1 cellular context compared by ENCODE assay signal in the genomic region with DNA sequence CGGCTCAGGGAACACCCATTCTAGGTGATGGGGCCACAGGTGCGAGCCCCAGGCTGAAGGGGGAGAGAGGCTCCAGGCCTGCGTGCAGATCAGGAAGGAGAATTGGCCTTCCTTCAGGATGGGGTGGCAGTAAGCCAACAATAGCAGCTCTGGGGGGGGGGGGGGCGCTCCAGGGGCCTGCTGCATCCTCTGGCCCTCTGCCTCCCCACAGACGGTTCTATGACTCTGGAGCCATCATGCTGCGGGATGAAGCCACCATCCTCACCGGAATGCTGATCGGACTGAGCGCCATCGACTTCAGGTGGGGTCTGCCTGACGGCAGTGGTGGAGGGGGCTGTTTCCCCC.
TF ChIP-seq lines count a peak whose summit lies in the region.

No MANE protein-coding gene starts in this region.

TF ChIP-seq in GM23338, 12 proteins besides CTCF, POLR2A, EP300 and RAD21 (continued from another document):
- TF ChIP-seq ETS1 (IDR thresholded peaks at IDR 0.05) (no peak), NANOG (IDR thresholded peaks at IDR 0.05; ENCODE audit: borderline replicate concordance) (no peak), CREB1 (CRISPR knock-in tag; IDR thresholded peaks at IDR 0.05; ENCODE audit: low read depth) (no peak), ZNF331 (CRISPR knock-in tag; IDR thresholded peaks at IDR 0.05; ENCODE audit: low read depth) (no peak), EZH2phosphoT487 (IDR thresholded peaks at IDR 0.05; ENCODE audit: unreplicated experiment) (no peak), ZNF114 (CRISPR knock-in tag; IDR thresholded peaks at IDR 0.05) (no peak)
- TF ChIP-seq, protein P1, sequence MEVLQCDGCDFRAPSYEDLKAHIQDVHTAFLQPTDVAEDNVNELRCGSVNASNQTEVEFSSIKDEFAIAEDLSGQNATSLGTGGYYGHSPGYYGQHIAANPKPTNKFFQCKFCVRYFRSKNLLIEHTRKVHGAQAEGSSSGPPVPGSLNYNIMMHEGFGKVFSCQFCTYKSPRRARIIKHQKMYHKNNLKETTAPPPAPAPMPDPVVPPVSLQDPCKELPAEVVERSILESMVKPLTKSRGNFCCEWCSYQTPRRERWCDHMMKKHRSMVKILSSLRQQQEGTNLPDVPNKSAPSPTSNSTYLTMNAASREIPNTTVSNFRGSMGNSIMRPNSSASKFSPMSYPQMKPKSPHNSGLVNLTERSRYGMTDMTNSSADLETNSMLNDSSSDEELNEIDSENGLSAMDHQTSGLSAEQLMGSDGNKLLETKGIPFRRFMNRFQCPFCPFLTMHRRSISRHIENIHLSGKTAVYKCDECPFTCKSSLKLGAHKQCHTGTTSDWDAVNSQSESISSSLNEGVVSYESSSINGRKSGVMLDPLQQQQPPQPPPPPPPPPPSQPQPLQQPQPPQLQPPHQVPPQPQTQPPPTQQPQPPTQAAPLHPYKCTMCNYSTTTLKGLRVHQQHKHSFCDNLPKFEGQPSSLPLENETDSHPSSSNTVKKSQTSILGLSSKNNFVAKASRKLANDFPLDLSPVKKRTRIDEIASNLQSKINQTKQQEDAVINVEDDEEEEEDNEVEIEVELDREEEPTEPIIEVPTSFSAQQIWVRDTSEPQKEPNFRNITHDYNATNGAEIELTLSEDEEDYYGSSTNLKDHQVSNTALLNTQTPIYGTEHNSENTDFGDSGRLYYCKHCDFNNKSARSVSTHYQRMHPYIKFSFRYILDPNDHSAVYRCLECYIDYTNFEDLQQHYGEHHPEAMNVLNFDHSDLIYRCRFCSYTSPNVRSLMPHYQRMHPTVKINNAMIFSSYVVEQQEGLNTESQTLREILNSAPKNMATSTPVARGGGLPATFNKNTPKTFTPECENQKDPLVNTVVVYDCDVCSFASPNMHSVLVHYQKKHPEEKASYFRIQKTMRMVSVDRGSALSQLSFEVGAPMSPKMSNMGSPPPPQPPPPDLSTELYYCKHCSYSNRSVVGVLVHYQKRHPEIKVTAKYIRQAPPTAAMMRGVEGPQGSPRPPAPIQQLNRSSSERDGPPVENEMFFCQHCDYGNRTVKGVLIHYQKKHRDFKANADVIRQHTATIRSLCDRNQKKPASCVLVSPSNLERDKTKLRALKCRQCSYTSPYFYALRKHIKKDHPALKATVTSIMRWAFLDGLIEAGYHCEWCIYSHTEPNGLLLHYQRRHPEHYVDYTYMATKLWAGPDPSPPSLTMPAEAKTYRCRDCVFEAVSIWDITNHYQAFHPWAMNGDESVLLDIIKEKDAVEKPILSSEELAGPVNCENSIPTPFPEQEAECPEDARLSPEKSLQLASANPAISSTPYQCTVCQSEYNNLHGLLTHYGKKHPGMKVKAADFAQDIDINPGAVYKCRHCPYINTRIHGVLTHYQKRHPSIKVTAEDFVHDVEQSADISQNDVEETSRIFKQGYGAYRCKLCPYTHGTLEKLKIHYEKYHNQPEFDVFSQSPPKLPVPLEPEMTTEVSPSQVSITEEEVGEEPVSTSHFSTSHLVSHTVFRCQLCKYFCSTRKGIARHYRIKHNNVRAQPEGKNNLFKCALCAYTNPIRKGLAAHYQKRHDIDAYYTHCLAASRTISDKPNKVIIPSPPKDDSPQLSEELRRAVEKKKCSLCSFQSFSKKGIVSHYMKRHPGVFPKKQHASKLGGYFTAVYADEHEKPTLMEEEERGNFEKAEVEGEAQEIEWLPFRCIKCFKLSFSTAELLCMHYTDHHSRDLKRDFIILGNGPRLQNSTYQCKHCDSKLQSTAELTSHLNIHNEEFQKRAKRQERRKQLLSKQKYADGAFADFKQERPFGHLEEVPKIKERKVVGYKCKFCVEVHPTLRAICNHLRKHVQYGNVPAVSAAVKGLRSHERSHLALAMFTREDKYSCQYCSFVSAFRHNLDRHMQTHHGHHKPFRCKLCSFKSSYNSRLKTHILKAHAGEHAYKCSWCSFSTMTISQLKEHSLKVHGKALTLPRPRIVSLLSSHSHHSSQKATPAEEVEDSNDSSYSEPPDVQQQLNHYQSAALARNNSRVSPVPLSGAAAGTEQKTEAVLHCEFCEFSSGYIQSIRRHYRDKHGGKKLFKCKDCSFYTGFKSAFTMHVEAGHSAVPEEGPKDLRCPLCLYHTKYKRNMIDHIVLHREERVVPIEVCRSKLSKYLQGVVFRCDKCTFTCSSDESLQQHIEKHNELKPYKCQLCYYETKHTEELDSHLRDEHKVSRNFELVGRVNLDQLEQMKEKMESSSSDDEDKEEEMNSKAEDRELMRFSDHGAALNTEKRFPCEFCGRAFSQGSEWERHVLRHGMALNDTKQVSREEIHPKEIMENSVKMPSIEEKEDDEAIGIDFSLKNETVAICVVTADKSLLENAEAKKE (CRISPR knock-in tag; IDR thresholded peaks at IDR 0.05), result no peak
